Comparison of ENCODE assay signal across 13 cellular contexts in genomic region chr20:5770987-5771318, GRCh38. TPM values are rescaled to one million over a fixed set of nuclear protein-coding genes. Genes with fewer than 3 reads are reported as not detected.
A peak's percentile ranks its signal among the peaks of the same experiment; 100 is the strongest.
DNase-seq lines count a peak whose midpoint lies in the region; ATAC-seq and TF ChIP-seq lines count a peak whose summit lies in the region.
"Had no signal": no experiment of that assay in that cellular context is flagged by ENCODE, and none has a peak within 500 bp of the region (broad histone marks: within the 10 kb centered on the region; RNA-seq: fewer than 3 reads in every experiment).

No MANE protein-coding gene starts in this region.

- H3K9me3 ChIP-seq in Karpas-422 (ENCODE audit: low read length): no peaks in the 10 kb centered on the region
- H3K9me3 ChIP-seq in upper lobe of left lung: no peaks in the 10 kb centered on the region
- H3K9me3 ChIP-seq: thoracic aorta had no signal

- H3K36me3 Mint-ChIP-seq in activated CD4-positive, alpha-beta T cell treated with anti-CD3 and anti-CD28 coated beads for 36 hours (ENCODE audit: low read depth): peaks cover 23% of the 10 kb centered on the region
- H3K36me3 Mint-ChIP-seq in activated CD4-positive, alpha-beta T cell treated with anti-CD3 and anti-CD28 coated beads, Interleukin-2, amount 10 ng/mL, durations not matched to agents 24 days and 14 days (ENCODE audit: low read depth): peaks cover 34% of the 10 kb centered on the region
- peaks cover 0 to 70% (median 24%) of the 10 kb centered on the region in 3 donors for H3K36me3 Mint-ChIP-seq in naive thymus-derived CD8-positive, alpha-beta T cell

- POLR2A ChIA-PET in activated CD4-positive, alpha-beta T cell treated with anti-CD3 and anti-CD28 coated beads for 36 hours (lab: Charles Lee): no interaction called here
- POLR2A ChIA-PET in naive thymus-derived CD8-positive, alpha-beta T cell (lab: Charles Lee): no interaction called here

- no peaks in the 10 kb centered on the region for H3K9me2 ChIP-seq in Karpas-422 (replicated peaks; ENCODE audit: insufficient read depth, low read length)

- TF ChIP-seq POLR2A in upper lobe of left lung (IDR thresholded peaks at IDR 0.05): no peak

- peak overlapping the region; percentile 66; the same call in 1 of the 2 replicates for H2AFZ ChIP-seq in Karpas-422 (ENCODE audit: low read length)

- DNase-seq in activated CD4-positive, alpha-beta T cell treated with anti-CD3 and anti-CD28 coated beads for 36 hours: no peak
- DNase-seq in activated CD4-positive, alpha-beta T cell treated with anti-CD3 and anti-CD28 coated beads, Interleukin-2, amount 10 ng/mL, durations not matched to agents 24 days and 14 days: no peak
- DNase-seq in Karpas-422 (no peak), NCI-H69 (lab: John Stamatoyannopoulos, UW) (no peak), upper lobe of left lung (no peak), cortex of kidney (lab: John Stamatoyannopoulos, UW) (no peak)
- no peak for DNase-seq in naive thymus-derived CD8-positive, alpha-beta T cell
- DNase-seq: DMS 273 treated with DMSO at 0.1 percent for 48 hours, NCI-H345, retina had no signal

- no peak for TF ChIP-seq CTCF in upper lobe of left lung (IDR thresholded peaks at IDR 0.05)

- H3K36me3 ChIP-seq in Karpas-422 (ENCODE audit: insufficient read depth, low read length) (peaks cover 9% of the 10 kb centered on the region; the same call in 1 of the 2 replicates), upper lobe of left lung (peaks cover 0 to 24% (median 13%) of the 10 kb centered on the region in 4 donors)

- CTCF ChIA-PET in activated CD4-positive, alpha-beta T cell treated with anti-CD3 and anti-CD28 coated beads for 36 hours (lab: Charles Lee): no interaction called here

- no peaks in the 10 kb centered on the region for H4K20me1 ChIP-seq in Karpas-422 (ENCODE audit: insufficient read depth, low read depth, low read length)

- no peak overlapping the region for H3K4me3 Mint-ChIP-seq in activated CD4-positive, alpha-beta T cell treated with anti-CD3 and anti-CD28 coated beads for 36 hours
- H3K4me3 Mint-ChIP-seq in activated CD4-positive, alpha-beta T cell treated with anti-CD3 and anti-CD28 coated beads, Interleukin-2, amount 10 ng/mL, durations not matched to agents 24 days and 14 days: no peak overlapping the region
- H3K4me3 Mint-ChIP-seq in naive thymus-derived CD8-positive, alpha-beta T cell: no peak overlapping the region

- no peaks in the 10 kb centered on the region for H3K27me3 Mint-ChIP-seq in activated CD4-positive, alpha-beta T cell treated with anti-CD3 and anti-CD28 coated beads for 36 hours
- no peaks in the 10 kb centered on the region for H3K27me3 Mint-ChIP-seq in activated CD4-positive, alpha-beta T cell treated with anti-CD3 and anti-CD28 coated beads, Interleukin-2, amount 10 ng/mL, durations not matched to agents 24 days and 14 days
- no peaks in the 10 kb centered on the region for H3K27me3 Mint-ChIP-seq in naive thymus-derived CD8-positive, alpha-beta T cell

- intact Hi-C loops in activated CD4-positive, alpha-beta T cell treated with anti-CD3 and anti-CD28 coated beads for 36 hours (cut with DNase I, micrococcal nuclease): no loop called here
- intact Hi-C loops in activated CD4-positive, alpha-beta T cell treated with anti-CD3 and anti-CD28 coated beads, Interleukin-2, amount 10 ng/mL, durations not matched to agents 24 days and 14 days (cut with micrococcal nuclease): no loop called here

- H3K4me2 ChIP-seq in Karpas-422 (ENCODE audit: low read depth, low read length, poor library complexity, severe bottlenecking): no peak overlapping the region

- peaks cover 32% of the 10 kb centered on the region for H3K79me2 ChIP-seq in Karpas-422 (ENCODE audit: low read length)

- no peaks in the 10 kb centered on the region for H3K27me3 ChIP-seq in Karpas-422 (ENCODE audit: low read length)
- H3K27me3 ChIP-seq in upper lobe of left lung: no peaks in the 10 kb centered on the region

- peak overlapping the region; percentile 78; the same call in 1 of the 2 replicates for H3K27ac ChIP-seq in Karpas-422 (ENCODE audit: low read length)
- no peak overlapping the region for H3K27ac ChIP-seq in upper lobe of left lung
- H3K27ac ChIP-seq: 22Rv1, thoracic aorta had no signal

- H3K4me3 ChIP-seq in Karpas-422 (ENCODE audit: low read length) (no peak overlapping the region), upper lobe of left lung (no peak overlapping the region)
- H3K4me3 ChIP-seq: thoracic aorta had no signal

- WGBS in upper lobe of left lung, 2 donors: 94 to 97% methylated on average over 1 of the region's 1 CpG

- peak overlapping the region; percentile 9; the same call in 1 of the 2 replicates for H3K9ac ChIP-seq in Karpas-422 (ENCODE audit: low read length)

- H3K4me1 ChIP-seq in Karpas-422 (ENCODE audit: low read length): peaks cover 22% of the 10 kb centered on the region
- peaks cover 0 to 5% (median 0%) of the 10 kb centered on the region in 4 donors for H3K4me1 ChIP-seq in upper lobe of left lung

- ATAC-seq in activated CD4-positive, alpha-beta T cell treated with anti-CD3 and anti-CD28 coated beads for 36 hours: no peak
- ATAC-seq in HG02610 (IDR thresholded peaks at IDR 0.05; ENCODE audit: unreplicated experiment) (peak; percentile 66), upper lobe of left lung (ENCODE audit: low FRiP score in 2 of 2) (no peak)
- ATAC-seq in naive thymus-derived CD8-positive, alpha-beta T cell: no peak

- no peaks in the 10 kb centered on the region for H3K9me3 Mint-ChIP-seq in activated CD4-positive, alpha-beta T cell treated with anti-CD3 and anti-CD28 coated beads for 36 hours (ENCODE audit: low read depth)
- no peaks in the 10 kb centered on the region for H3K9me3 Mint-ChIP-seq in activated CD4-positive, alpha-beta T cell treated with anti-CD3 and anti-CD28 coated beads, Interleukin-2, amount 10 ng/mL, durations not matched to agents 24 days and 14 days
- H3K9me3 Mint-ChIP-seq in naive thymus-derived CD8-positive, alpha-beta T cell: no peaks in the 10 kb centered on the region

- peak overlapping the region; percentile 45 for H3K27ac Mint-ChIP-seq in activated CD4-positive, alpha-beta T cell treated with anti-CD3 and anti-CD28 coated beads for 36 hours
- H3K27ac Mint-ChIP-seq in activated CD4-positive, alpha-beta T cell treated with anti-CD3 and anti-CD28 coated beads, Interleukin-2, amount 10 ng/mL, durations not matched to agents 24 days and 14 days: no peak overlapping the region
- H3K27ac Mint-ChIP-seq in naive thymus-derived CD8-positive, alpha-beta T cell: peak overlapping the region in 8 of 10 donors; percentile 2 to 72 (median 24)

- TF ChIP-seq EP300 in upper lobe of left lung (IDR thresholded peaks at IDR 0.05): no peak

- peaks cover 24% of the 10 kb centered on the region for H3K4me1 Mint-ChIP-seq in activated CD4-positive, alpha-beta T cell treated with anti-CD3 and anti-CD28 coated beads for 36 hours
- H3K4me1 Mint-ChIP-seq in activated CD4-positive, alpha-beta T cell treated with anti-CD3 and anti-CD28 coated beads, Interleukin-2, amount 10 ng/mL, durations not matched to agents 24 days and 14 days: peaks cover 8% of the 10 kb centered on the region
- H3K4me1 Mint-ChIP-seq in naive thymus-derived CD8-positive, alpha-beta T cell: peaks cover 18 to 50% (median 28%) of the 10 kb centered on the region in 4 donors

RNA-seq across cellular contexts. Expression of gene SHLD1, which starts 20.8 kb away (rescaled TPM):
- total RNA-seq in activated CD4-positive, alpha-beta T cell treated with anti-CD3 and anti-CD28 coated beads for 36 hours: 10 to 100 TPM; 10.4 to 10.5 TPM
- 8.6 and 10.7 TPM in 2 replicates for total RNA-seq in activated CD4-positive, alpha-beta T cell treated with anti-CD3 and anti-CD28 coated beads, Interleukin-2, amount 10 ng/mL, durations not matched to agents 24 days and 14 days
- 8.0 and 13.1 TPM in 2 replicates for total RNA-seq in Karpas-422 (2014; rRNA removed; shearing (Covaris generic); ENCODE audit: low replicate concordance)
- 10 to 100 TPM; 11.2 to 13.8 TPM for total RNA-seq in naive thymus-derived CD8-positive, alpha-beta T cell
- polyA plus RNA-seq in naive thymus-derived CD8-positive, alpha-beta T cell: 10 to 100 TPM; 19.1 to 23.5 (median 21.0) TPM
- total RNA-seq in upper lobe of left lung: 1 to 10 TPM; 3.1 to 5.6 (median 4.5) TPM
